15 cellular contexts compared by ENCODE assay signal in the genomic region with DNA sequence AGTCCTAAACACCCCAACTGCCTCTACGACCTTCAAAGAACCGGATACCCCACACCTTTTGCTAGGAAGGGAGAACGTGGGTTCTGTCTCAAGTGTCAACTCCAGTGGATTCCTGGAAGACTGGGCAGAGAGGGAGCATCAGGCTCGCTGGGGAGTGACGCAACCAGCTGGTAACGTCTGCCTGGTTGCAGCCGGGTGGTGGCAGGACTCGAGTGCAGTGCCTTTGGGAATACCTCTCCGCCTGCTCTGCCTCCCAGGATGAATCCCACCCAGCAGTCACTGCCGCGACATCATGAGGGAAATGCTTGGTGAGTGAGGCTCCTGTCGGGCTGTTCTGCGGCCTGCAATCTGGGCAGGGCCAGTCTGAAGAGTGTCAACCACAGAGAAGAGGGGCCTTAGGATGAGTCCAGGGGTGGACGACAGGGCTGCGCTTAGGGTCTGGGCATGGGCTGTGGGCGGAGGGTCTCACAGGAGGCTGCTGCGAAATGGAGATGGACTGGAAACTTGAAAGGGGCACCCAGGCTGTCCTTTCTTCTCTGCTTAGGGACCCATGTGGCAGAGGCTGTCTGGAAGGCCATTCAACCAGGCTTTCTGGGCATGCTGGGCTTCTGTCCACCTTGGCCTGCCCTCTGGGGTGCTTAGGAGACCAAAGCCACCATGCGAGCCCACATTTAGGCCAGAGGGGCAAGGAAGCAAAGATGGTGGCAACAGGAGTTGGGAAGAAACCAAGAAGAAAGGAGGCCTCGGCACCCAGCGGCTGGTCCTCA. TPM values are rescaled to one million over a fixed set of nuclear protein-coding genes. Genes with fewer than 3 reads are reported as not detected.
DNase-seq lines count a peak whose midpoint lies in the region; ATAC-seq, FAIRE-seq and TF ChIP-seq lines count a peak whose summit lies in the region.
"Had no signal": no experiment of that assay in that cellular context is flagged by ENCODE, and none has a peak within 500 bp of the region (broad histone marks: within the 10 kb centered on the region; RNA-seq: fewer than 3 reads in every experiment).

No MANE protein-coding gene starts in this region.

- H3K4me3 ChIP-seq in BLaER1 treated with 17β-estradiol and CSF1 and Interleukin-3, amounts not matched to agents 10 nM and 100 nM, result no peak overlapping the region
- H3K4me3 ChIP-seq in astrocyte (ENCODE audit: insufficient read depth, low read depth, low read length), result no peak overlapping the region
- H3K4me3 ChIP-seq in right cardiac atrium (ENCODE audit: low read length), result no peak overlapping the region
- H3K4me3 ChIP-seq in sigmoid colon, result peak overlapping the region in 2 of 4 donors; percentile 6 to 24
- H3K4me3 ChIP-seq in Karpas-422 (ENCODE audit: low read length), result no peak overlapping the region
- H3K4me3 ChIP-seq in effector memory CD4-positive, alpha-beta T cell (ENCODE audit: insufficient read depth, low read depth, low read length, poor library complexity, severe bottlenecking), result no peak overlapping the region

- no peak overlapping the region for H3K4me3 Mint-ChIP-seq in astrocyte (ENCODE audit: unreplicated experiment)
- H3K4me3 Mint-ChIP-seq: activated naive CD8-positive, alpha-beta T cell; dendritic cell treated with granulocyte-macrophage colony-stimulating factor and Interleukin-4, amounts not matched to agents 40 ng/mL and 50 ng/mL, for 4 days; naive B cell; stimulated activated naive CD8-positive, alpha-beta T cell treated with anti-CD3 and anti-CD28 coated beads, Interleukin-15, Interleukin-2, amounts not matched to agents 100 ng/mL and 50 ng/mL, for 24 hours had no signal

- H3K36me3 Mint-ChIP-seq in astrocyte (ENCODE audit: low read depth, unreplicated experiment), result peaks cover 27% of the 10 kb centered on the region
- H3K36me3 Mint-ChIP-seq: activated naive CD8-positive, alpha-beta T cell had no signal

- peak overlapping the region in 3 of 11 experiments; percentile 18 to 42 (median 37); a peak in 4 of 22 replicates for H3K27ac ChIP-seq in BLaER1 treated with 17β-estradiol and CSF1 and Interleukin-3, amounts not matched to agents 10 nM and 100 nM
- no peak overlapping the region for H3K27ac ChIP-seq in astrocyte (ENCODE audit: low read depth, low read length)
- H3K27ac ChIP-seq in right cardiac atrium (ENCODE audit: low read length), result peak overlapping the region; percentile 94
- peak overlapping the region; percentile 86 to 97 (median 92) for H3K27ac ChIP-seq in sigmoid colon
- H3K27ac ChIP-seq in Karpas-422 (ENCODE audit: low read length), result no peak overlapping the region
- no peak overlapping the region for H3K27ac ChIP-seq in effector memory CD4-positive, alpha-beta T cell (ENCODE audit: insufficient read depth, low read length, poor library complexity, severe bottlenecking)

- H2AFZ ChIP-seq in astrocyte (ENCODE audit: low read depth, low read length), result no peak overlapping the region
- H2AFZ ChIP-seq in Karpas-422 (ENCODE audit: low read length), result no peak overlapping the region

- H3K27ac Mint-ChIP-seq in astrocyte (ENCODE audit: unreplicated experiment), result peak overlapping the region; percentile 12
- H3K27ac Mint-ChIP-seq: activated naive CD8-positive, alpha-beta T cell; dendritic cell treated with granulocyte-macrophage colony-stimulating factor and Interleukin-4, amounts not matched to agents 40 ng/mL and 50 ng/mL, for 4 days; naive B cell; stimulated activated naive CD8-positive, alpha-beta T cell treated with anti-CD3 and anti-CD28 coated beads, Interleukin-15, Interleukin-2, amounts not matched to agents 100 ng/mL and 50 ng/mL, for 24 hours had no signal

- H3K4me1 Mint-ChIP-seq in astrocyte (ENCODE audit: low read depth, unreplicated experiment), result peaks cover 29% of the 10 kb centered on the region

- H3K4me2 ChIP-seq in BLaER1 treated with 17β-estradiol and CSF1 and Interleukin-3, amounts not matched to agents 10 nM and 100 nM, result peak overlapping the region in 10 of 11 experiments; percentile 45 to 77 (median 66); a peak in 18 of 22 replicates
- H3K4me2 ChIP-seq in astrocyte (ENCODE audit: low read length), result no peak overlapping the region
- H3K4me2 ChIP-seq in Karpas-422 (ENCODE audit: low read depth, low read length, poor library complexity, severe bottlenecking), result no peak overlapping the region

- H3K9me3 ChIP-seq in BLaER1 treated with 17β-estradiol and CSF1 and Interleukin-3, amounts not matched to agents 10 nM and 100 nM (replicated peaks in 1 of 11), result peaks cover 0 to 22% (median 11%) of the 10 kb centered on the region in 11 experiments; a peak in 19 of 22 replicates
- H3K9me3 ChIP-seq in astrocyte (ENCODE audit: insufficient read depth, low read depth, low read length), result no peaks in the 10 kb centered on the region
- no peaks in the 10 kb centered on the region for H3K9me3 ChIP-seq in right cardiac atrium (ENCODE audit: control insufficient read depth, low read length)
- no peaks in the 10 kb centered on the region for H3K9me3 ChIP-seq in sigmoid colon
- no peaks in the 10 kb centered on the region for H3K9me3 ChIP-seq in Karpas-422 (ENCODE audit: low read length)
- no peaks in the 10 kb centered on the region for H3K9me3 ChIP-seq in effector memory CD4-positive, alpha-beta T cell (ENCODE audit: control insufficient read depth, low read length)

- ATAC-seq in right cardiac atrium, result no peak

- no peak for TF ChIP-seq POLR2A in sigmoid colon (IDR thresholded peaks at IDR 0.05)

- TF ChIP-seq CTCF in astrocyte (IDR thresholded peaks at IDR 0.05; ENCODE audit: insufficient read depth, low read depth, low read length) (no peak), sigmoid colon (IDR thresholded peaks at IDR 0.05) (no peak)

- DNase-seq in astrocyte (ENCODE audit: low read depth), result no peak
- DNase-seq in right cardiac atrium, result peak; percentile 45 to 47 (median 45)
- peak; percentile 93 for DNase-seq in sigmoid colon
- DNase-seq in Karpas-422, result no peak
- no peak for DNase-seq in activated CD4-positive, CD25-positive, alpha-beta regulatory T cell (lab: John Stamatoyannopoulos, UW)
- DNase-seq in effector memory CD4-positive, alpha-beta T cell, result no peak
- no peak for DNase-seq in anterior cingulate cortex (lab: John Stamatoyannopoulos, UW)
- DNase-seq: naive B cell, NCI-H1092 treated with DMSO at 0.1 percent for 48 hours, OCI-M1 had no signal

- H3K27me3 ChIP-seq in BLaER1 treated with 17β-estradiol and CSF1 and Interleukin-3, amounts not matched to agents 10 nM and 100 nM, result peaks cover 12 to 21% (median 13%) of the 10 kb centered on the region in 11 experiments
- H3K27me3 ChIP-seq in astrocyte (ENCODE audit: insufficient read depth, low read length) (peaks cover 8% of the 10 kb centered on the region), right cardiac atrium (ENCODE audit: control insufficient read depth, insufficient read depth) (no peaks in the 10 kb centered on the region), sigmoid colon (no peaks in the 10 kb centered on the region), Karpas-422 (ENCODE audit: low read length) (no peaks in the 10 kb centered on the region)
- H3K27me3 ChIP-seq in effector memory CD4-positive, alpha-beta T cell (replicated peaks; ENCODE audit: control insufficient read depth, insufficient read depth, low read length, poor library complexity, severe bottlenecking), result peaks cover 6% of the 10 kb centered on the region

- peaks cover 0 to 5% (median 0%) of the 10 kb centered on the region in 11 experiments; a peak in 2 of 22 replicates for H3K36me3 ChIP-seq in BLaER1 treated with 17β-estradiol and CSF1 and Interleukin-3, amounts not matched to agents 10 nM and 100 nM
- no peaks in the 10 kb centered on the region for H3K36me3 ChIP-seq in astrocyte (ENCODE audit: insufficient read depth, low read length)
- peaks cover 7 to 40% (median 25%) of the 10 kb centered on the region in 4 donors for H3K36me3 ChIP-seq in sigmoid colon
- no peaks in the 10 kb centered on the region for H3K36me3 ChIP-seq in Karpas-422 (ENCODE audit: insufficient read depth, low read length)
- H3K36me3 ChIP-seq in effector memory CD4-positive, alpha-beta T cell (ENCODE audit: control insufficient read depth, insufficient read depth, low read length), result no peaks in the 10 kb centered on the region

- H3K9ac ChIP-seq in BLaER1 treated with 17β-estradiol and CSF1 and Interleukin-3, amounts not matched to agents 10 nM and 100 nM, result no peak overlapping the region
- H3K9ac ChIP-seq in astrocyte (ENCODE audit: low read length) (no peak overlapping the region), Karpas-422 (ENCODE audit: low read length) (no peak overlapping the region)

- intact Hi-C loops in right cardiac atrium (cut with DNase I) (no loop called here), sigmoid colon (cut with DNase I) (no loop called here)

- FAIRE-seq in astrocyte (lab: Jason Lieb, UNC), result no peak

- H3K9me3 Mint-ChIP-seq in astrocyte (ENCODE audit: unreplicated experiment), result peaks cover 3% of the 10 kb centered on the region
- H3K9me3 Mint-ChIP-seq: dendritic cell treated with granulocyte-macrophage colony-stimulating factor and Interleukin-4, amounts not matched to agents 40 ng/mL and 50 ng/mL, for 4 days; stimulated activated naive CD8-positive, alpha-beta T cell treated with anti-CD3 and anti-CD28 coated beads, Interleukin-15, Interleukin-2, amounts not matched to agents 100 ng/mL and 50 ng/mL, for 24 hours had no signal

- H4K20me1 ChIP-seq in BLaER1 treated with 17β-estradiol and CSF1 and Interleukin-3, amounts not matched to agents 10 nM and 100 nM, result peaks cover 0 to 7% (median 0%) of the 10 kb centered on the region in 11 experiments; a peak in 2 of 22 replicates
- H4K20me1 ChIP-seq in astrocyte (ENCODE audit: insufficient read depth, low read length) (peaks cover 25% of the 10 kb centered on the region), Karpas-422 (ENCODE audit: insufficient read depth, low read depth, low read length) (no peaks in the 10 kb centered on the region)

- H3K79me2 ChIP-seq in astrocyte (ENCODE audit: insufficient read depth, low read length) (peaks cover 12% of the 10 kb centered on the region), Karpas-422 (ENCODE audit: low read length) (no peaks in the 10 kb centered on the region)

- TF ChIP-seq EP300 in sigmoid colon (IDR thresholded peaks at IDR 0.05), result peak in 1 of 4 donors; percentile 50

- WGBS in right cardiac atrium, result 76% methylated on average over 20 of the region's 20 CpGs
- WGBS in sigmoid colon, 2 donors, result 92 to 93% methylated on average over 20 of the region's 20 CpGs

- H3K27me3 Mint-ChIP-seq in astrocyte (ENCODE audit: low read depth, unreplicated experiment), result peaks cover 4% of the 10 kb centered on the region

- H3K9me2 ChIP-seq in Karpas-422 (replicated peaks; ENCODE audit: insufficient read depth, low read length), result no peaks in the 10 kb centered on the region

- H3K4me1 ChIP-seq in BLaER1 treated with 17β-estradiol and CSF1 and Interleukin-3, amounts not matched to agents 10 nM and 100 nM, result peaks cover 7 to 52% (median 40%) of the 10 kb centered on the region in 10 experiments; a peak in 18 of 20 replicates
- H3K4me1 ChIP-seq in astrocyte (ENCODE audit: insufficient read depth, low read length) (no peaks in the 10 kb centered on the region), right cardiac atrium (ENCODE audit: control insufficient read depth, insufficient read depth, low read length) (peaks cover 53% of the 10 kb centered on the region), sigmoid colon (peaks cover 0 to 100% (median 100%) of the 10 kb centered on the region in 4 donors), Karpas-422 (ENCODE audit: low read length) (no peaks in the 10 kb centered on the region)
- no peaks in the 10 kb centered on the region for H3K4me1 ChIP-seq in effector memory CD4-positive, alpha-beta T cell (ENCODE audit: control insufficient read depth, insufficient read depth, low read length, poor library complexity, severe bottlenecking)

RNA-seq across cellular contexts. Expression of a gene that starts 12.9 kb away (rescaled TPM):
- total RNA-seq in astrocyte (0.18 TPM in 1 of 2 replicates, not detected in the other), right cardiac atrium (under 1 TPM in 2 of 4 donors, not detected in 2; 0.31 to 0.40 TPM), sigmoid colon (1 to 10 TPM in 1 of 4 donors, under 1 TPM in 2, not detected in 1; 0.36 to 1.4 (median 0.66) TPM)
- polyA plus RNA-seq in right cardiac atrium (4.0 TPM), sigmoid colon (under 1 TPM in 2 of 3 donors, not detected in 1; 0.48 to 0.60 TPM)
- not detected in 2 replicates for total RNA-seq in Karpas-422 (2014; rRNA removed; shearing (Covaris generic); ENCODE audit: low replicate concordance)
- polyA plus RNA-seq: AG04450 had no signal

RNA-seq across cellular contexts. Expression of a gene that starts 16.5 kb away (rescaled TPM):
- total RNA-seq in astrocyte (73.3 and 75.1 TPM in 2 replicates), right cardiac atrium (100 to 1,000 TPM; 163 to 224 (median 209) TPM), sigmoid colon (100 to 1,000 TPM; 125 to 357 (median 195) TPM)
- polyA plus RNA-seq in right cardiac atrium (178 TPM), sigmoid colon (10 to 100 TPM in 2 of 3 donors, 1 to 10 TPM in 1; 3.2 to 40.6 (median 17.4) TPM)
- 0.32 and 0.56 TPM in 2 replicates for total RNA-seq in Karpas-422 (2014; rRNA removed; shearing (Covaris generic); ENCODE audit: low replicate concordance)

RNA-seq across cellular contexts. Expression of a gene that starts 42.5 kb away (rescaled TPM):
- total RNA-seq in astrocyte (2.9 and 3.0 TPM in 2 replicates), right cardiac atrium (1 to 10 TPM; 3.6 to 5.0 (median 4.4) TPM), sigmoid colon (1 to 10 TPM; 5.6 to 8.6 (median 7.9) TPM)
- polyA plus RNA-seq in right cardiac atrium (3.3 TPM), sigmoid colon (1 to 10 TPM; 1.4 to 6.5 (median 1.8) TPM)
- total RNA-seq in Karpas-422 (2014; rRNA removed; shearing (Covaris generic); ENCODE audit: low replicate concordance), result 3.2 and 4.0 TPM in 2 replicates

Comparison
In these comparisons a context has a peak if more than half of its experiments do, and no peak if none do; other contexts are left out.
1. H3K27ac ChIP-seq: peak in right cardiac atrium (single experiment) and sigmoid colon (4 of 4); none in astrocyte (single experiment), Karpas-422 (single experiment) and effector memory CD4-positive, alpha-beta T cell (single experiment).
2. H3K4me2 ChIP-seq: peak in BLaER1 treated with 17β-estradiol and CSF1 and Interleukin-3, amounts not matched to agents 10 nM and 100 nM (10 of 11); none in astrocyte (single experiment) and Karpas-422 (single experiment).
3. DNase-seq: peak in right cardiac atrium (3 of 3) and sigmoid colon (single experiment); none in astrocyte (single experiment), Karpas-422 (single experiment), activated CD4-positive, CD25-positive, alpha-beta regulatory T cell (0 of 4), effector memory CD4-positive, alpha-beta T cell (0 of 3) and anterior cingulate cortex (0 of 58).
4. RNA of a gene that starts 16.5 kb away (total RNA-seq): 125 to 357 TPM in sigmoid colon, 163 to 224 TPM in right cardiac atrium and 73.3 to 75.1 TPM in astrocyte; 0.32 to 0.56 TPM in Karpas-422; every median in the first group is over 10 times any median in the second.